Comparison of ENCODE assay signal across 1 cellular context in genomic region chr16:72008424-72009216, GRCh38.
TF ChIP-seq lines count a peak whose summit lies in the region.

TSS of gene DHODH (plus strand) at chr16:72008744. CDS start at chr16:72008765, 21 bp downstream.

TF ChIP-seq in K562, 482 proteins besides CTCF, POLR2A, EP300 and RAD21 (continued from another document and continues in another):
- TF ChIP-seq ZBTB11 (CRISPR knock-in tag; IDR thresholded peaks at IDR 0.05) (peak; percentile 63 to 90 (median 72); a peak in 5 of 6 replicates), ZNF589 (CRISPR knock-in tag; IDR thresholded peaks at IDR 0.05; ENCODE audit: low read depth) (no peak), PBX2 (CRISPR knock-in tag; IDR thresholded peaks at IDR 0.05; ENCODE audit: low read depth) (no peak), PBX2 (tag; conservative IDR thresholded peaks at IDR 0.05; ENCODE audit: low read depth) (no peak), CCNT2 (IDR thresholded peaks at IDR 0.05; ENCODE audit: borderline replicate concordance, extremely low read depth, insufficient read length, low read depth, low read length) (peak; percentile 62), GATAD2B (IDR thresholded peaks at IDR 0.05; ENCODE audit: borderline replicate concordance) (no peak), SP2 (IDR thresholded peaks at IDR 0.05; ENCODE audit: extremely low read depth, low read depth, low read length, poor library complexity, severe bottlenecking) (peak; percentile 58), TFAP4 (CRISPR knock-in tag; IDR thresholded peaks at IDR 0.05; ENCODE audit: borderline replicate concordance) (peak; percentile 85), TAF7 (tag; IDR thresholded peaks at IDR 0.05) (peak; percentile 36; the same call in 1 of the 2 replicates), MBD2 (IDR thresholded peaks at IDR 0.05; ENCODE audit: borderline replicate concordance, low read depth) (peak; percentile 84), ZNF197 (CRISPR knock-in tag; IDR thresholded peaks at IDR 0.05; ENCODE audit: low read depth) (no peak), KDM5B (IDR thresholded peaks at IDR 0.05; ENCODE audit: insufficient replicate concordance, low read depth, low read length) (peak; percentile 54), POLR2B (IDR thresholded peaks at IDR 0.05; ENCODE audit: low read depth, partially characterized antibody) (peak; percentile 50), CXXC5 (CRISPR knock-in tag; IDR thresholded peaks at IDR 0.05) (peak; percentile 92), JUN (IDR thresholded peaks at IDR 0.05; ENCODE audit: borderline replicate concordance, low read depth, low read length) (no peak), JUN (CRISPR knock-in tag; IDR thresholded peaks at IDR 0.05; ENCODE audit: borderline replicate concordance) (peak; percentile 77; the same call in 1 of the 2 replicates), ATF7 (IDR thresholded peaks at IDR 0.05) (peak; percentile 76), MAX (CRISPR knock-in tag; IDR thresholded peaks at IDR 0.05) (peak; percentile 89), NFYB (IDR thresholded peaks at IDR 0.05; ENCODE audit: extremely low read depth, insufficient read length) (peak; percentile 50), PHF20 (IDR thresholded peaks at IDR 0.05; ENCODE audit: partially characterized antibody) (peak; percentile 64), MEIS2 (IDR thresholded peaks at IDR 0.05; ENCODE audit: partially characterized antibody) (peak; percentile 62), UBTF (IDR thresholded peaks at IDR 0.05; ENCODE audit: borderline replicate concordance in 1 of 2, low read depth in 2 of 2, low read length in 2 of 2) (0 out of 4 replicates have a peak, but pooled peaks have one; percentile 28 to 33), E2F5 (CRISPR knock-in tag; IDR thresholded peaks at IDR 0.05) (no peak), RBFOX2 (IDR thresholded peaks at IDR 0.05; ENCODE audit: low read depth, low read length) (peak; percentile 85), MYNN (IDR thresholded peaks at IDR 0.05) (0 out of 2 replicates have a peak, but pooled peaks have one; percentile 6), MYNN (CRISPR knock-in tag; IDR thresholded peaks at IDR 0.05) (no peak), ZBTB43 (CRISPR knock-in tag; IDR thresholded peaks at IDR 0.05) (no peak), FOXK1 (CRISPR knock-in tag; IDR thresholded peaks at IDR 0.05; ENCODE audit: borderline replicate concordance) (0 out of 2 replicates have a peak, but pooled peaks have one; percentile 38), CREM (IDR thresholded peaks at IDR 0.05; ENCODE audit: low read depth) (peak; percentile 68), ZBTB1 (CRISPR knock-in tag; IDR thresholded peaks at IDR 0.05; ENCODE audit: borderline replicate concordance, low read depth) (peak; percentile 26; the same call in 1 of the 2 replicates), SETDB1 (IDR thresholded peaks at IDR 0.05; ENCODE audit: low read length) (no peak), RAD51 (IDR thresholded peaks at IDR 0.05; ENCODE audit: borderline replicate concordance, low read depth) (peak; percentile 58; the same call in 1 of the 2 replicates), FOXJ3 (CRISPR knock-in tag; IDR thresholded peaks at IDR 0.05) (no peak), ARNT (IDR thresholded peaks at IDR 0.05) (no peak), PML (IDR thresholded peaks at IDR 0.05; ENCODE audit: low read length) (no peak), FOS (IDR thresholded peaks at IDR 0.05; ENCODE audit: extremely low read depth, insufficient read length) (peak; percentile 44), XRCC4 (IDR thresholded peaks at IDR 0.05; ENCODE audit: extremely low read depth, insufficient read depth, insufficient read length) (no peak), THAP12 (CRISPR knock-in tag; IDR thresholded peaks at IDR 0.05) (0 out of 2 replicates have a peak, but pooled peaks have one; percentile 10), TCF3 (CRISPR knock-in tag; IDR thresholded peaks at IDR 0.05) (0 out of 2 replicates have a peak, but pooled peaks have one; percentile 16), USF2 (CRISPR knock-in tag; IDR thresholded peaks at IDR 0.05) (peak; percentile 60), TEAD4 (IDR thresholded peaks at IDR 0.05; ENCODE audit: low read length) (no peak), TEAD4 (CRISPR knock-in tag; IDR thresholded peaks at IDR 0.05; ENCODE audit: borderline replicate concordance) (peak; percentile 80), NFRKB (IDR thresholded peaks at IDR 0.05; ENCODE audit: low read depth) (0 out of 2 replicates have a peak, but pooled peaks have one; percentile 41), HNRNPLL (IDR thresholded peaks at IDR 0.05; ENCODE audit: low read depth, low read length, poor library complexity, severe bottlenecking) (peak; percentile 68), SAP30 (IDR thresholded peaks at IDR 0.05; ENCODE audit: borderline replicate concordance, insufficient read depth, low read depth, low read length, poor library complexity, severe bottlenecking) (peak; percentile 94), MNT (conservative IDR thresholded peaks at IDR 0.05) (peak; percentile 97 to 98), PURB (CRISPR knock-in tag; IDR thresholded peaks at IDR 0.05; ENCODE audit: low read depth) (no peak)
